9 cellular contexts compared by ENCODE assay signal in the genomic region with DNA sequence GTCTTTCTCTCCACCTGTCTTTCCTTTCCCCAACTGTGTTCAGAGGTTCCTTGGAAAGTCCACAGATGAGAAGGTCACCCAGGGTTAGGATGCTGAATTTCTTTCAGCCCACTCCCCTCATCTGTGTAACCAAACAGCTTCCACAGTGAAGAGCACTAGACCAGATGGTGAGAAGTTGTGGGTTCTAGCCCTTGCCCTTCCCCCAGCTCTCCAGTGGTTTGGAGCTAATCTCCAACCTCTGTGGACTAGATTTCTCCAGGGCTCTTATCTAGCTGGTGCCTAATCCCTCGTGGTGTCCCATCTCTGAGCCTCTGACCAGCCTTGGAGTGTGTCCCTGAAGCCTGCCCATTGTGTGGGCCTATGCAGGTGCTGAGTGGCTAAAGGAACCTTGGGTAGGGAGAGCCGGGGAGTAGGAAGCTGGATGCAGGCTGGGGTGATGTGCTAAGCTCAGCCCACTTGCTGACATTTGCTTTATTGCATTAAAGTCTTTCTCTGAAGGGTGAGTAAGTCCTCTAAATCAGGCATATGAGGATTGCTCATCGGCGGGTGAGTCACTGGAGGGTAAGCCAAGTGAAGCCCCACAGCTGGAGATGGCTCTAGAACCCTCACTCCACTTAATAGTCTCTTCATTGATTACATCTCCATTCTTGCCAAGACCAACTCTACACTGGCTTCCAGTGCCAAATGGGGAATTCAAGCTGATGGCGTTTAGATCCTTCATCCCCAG. TPM values are rescaled to one million over a fixed set of nuclear protein-coding genes. Genes with fewer than 3 reads are reported as not detected.
A peak's percentile ranks its signal among the peaks of the same experiment; 100 is the strongest.
DNase-seq lines count a peak whose midpoint lies in the region; ATAC-seq and TF ChIP-seq lines count a peak whose summit lies in the region.
"Had no signal": no experiment of that assay in that cellular context is flagged by ENCODE, and none has a peak within 500 bp of the region (broad histone marks: within the 10 kb centered on the region; RNA-seq: fewer than 3 reads in every experiment).

No MANE protein-coding gene starts in this region.

- intact Hi-C loops in posterior vena cava (cut with DNase I): no loop called here

- peak; percentile 44 for ATAC-seq in GM18868 (IDR thresholded peaks at IDR 0.05; ENCODE audit: unreplicated experiment)

- H3K27me3 ChIP-seq in HAP-1 (ENCODE audit: low read depth): no peaks in the 10 kb centered on the region

- in situ Hi-C loops in SK-MEL-5 (cut with HindIII; ENCODE audit: low pct_unique_long_range_greater_than_20kb, low sequenced_read_pairs): no loop called here
- in situ Hi-C loops in HAP-1 (cut with MboI; ENCODE audit: low sequenced_read_pairs): no loop called here

- TF ChIP-seq CTCF in choroid plexus epithelial cell (conservative IDR thresholded peaks at IDR 0.05; ENCODE audit: low read depth, low read length): no peak

- H3K36me3 ChIP-seq in HAP-1 (replicated peaks): no peaks in the 10 kb centered on the region

- H3K4me3 ChIP-seq in choroid plexus epithelial cell (ENCODE audit: low read depth, low read length) (no peak overlapping the region), HAP-1 (no peak overlapping the region)

- H3K9me3 ChIP-seq in HAP-1: no peaks in the 10 kb centered on the region

- H3K4me1 ChIP-seq in HAP-1: no peaks in the 10 kb centered on the region

- DNase-seq in SK-MEL-5 (ENCODE audit: low read depth, low spot score) (peak; percentile 25), choroid plexus epithelial cell (ENCODE audit: low read depth) (peak; percentile 94), HAP-1 (ENCODE audit: low spot score in 2 of 2) (no peak), NCI-H345 (lab: John Stamatoyannopoulos, UW) (no peak), NCI-H2171 treated with DMSO at 0.1 percent for 48 hours (lab: John Stamatoyannopoulos, UW) (no peak), posterior vena cava (ENCODE audit: low spot score) (no peak)
- peak; percentile 32 to 55 for DNase-seq in stimulated activated CD4-positive, alpha-beta T cell treated with anti-CD3 and anti-CD28 coated beads, Interleukin-1b, Interleukin-23, amount 100 ng/mL, for 4 hours (ENCODE audit: low read depth in 2 of 2)
- DNase-seq: RPMI8226 had no signal

RNA-seq across cellular contexts. Expression of gene DUSP5, which starts 14.9 kb away (rescaled TPM):
- total RNA-seq in SK-MEL-5 (2014; rRNA removed; shearing (Covaris generic)): 2.7 and 3.0 TPM in 2 replicates
- polyA plus RNA-seq in SK-MEL-5 (2015; cell fraction: cytosol; rRNA removed): 3.2 and 3.5 TPM in 2 replicates
- 1.6 and 3.5 TPM in 2 replicates for polyA plus RNA-seq in SK-MEL-5 (2015; cell fraction: nucleus; rRNA removed)
- 10 to 100 TPM in 1 of 2 donors, 1 to 10 TPM in 1; 8.5 to 23.2 TPM for total RNA-seq in posterior vena cava

RNA-seq across cellular contexts. Expression of gene SMC3, which starts 54.9 kb away (rescaled TPM):
- 29.5 and 29.6 TPM in 2 replicates for total RNA-seq in SK-MEL-5 (2014; rRNA removed; shearing (Covaris generic))
- polyA plus RNA-seq in SK-MEL-5 (2015; cell fraction: cytosol; rRNA removed): 26.2 and 29.9 TPM in 2 replicates
- 19.8 and 26.4 TPM in 2 replicates for polyA plus RNA-seq in SK-MEL-5 (2015; cell fraction: nucleus; rRNA removed)
- total RNA-seq in posterior vena cava: 10 to 100 TPM; 28.1 to 35.1 TPM

Comparison
In these comparisons a context has a peak if more than half of its experiments do, and no peak if none do; other contexts are left out.
1. DNase-seq: peak in SK-MEL-5 (single experiment), choroid plexus epithelial cell (single experiment) and stimulated activated CD4-positive, alpha-beta T cell treated with anti-CD3 and anti-CD28 coated beads, Interleukin-1b, Interleukin-23, amount 100 ng/mL, for 4 hours (2 of 2); none in HAP-1 (0 of 2), NCI-H345 (single experiment), NCI-H2171 treated with DMSO at 0.1 percent for 48 hours (single experiment) and posterior vena cava (single experiment).